1 cellular context compared by ENCODE assay signal in the genomic region with DNA sequence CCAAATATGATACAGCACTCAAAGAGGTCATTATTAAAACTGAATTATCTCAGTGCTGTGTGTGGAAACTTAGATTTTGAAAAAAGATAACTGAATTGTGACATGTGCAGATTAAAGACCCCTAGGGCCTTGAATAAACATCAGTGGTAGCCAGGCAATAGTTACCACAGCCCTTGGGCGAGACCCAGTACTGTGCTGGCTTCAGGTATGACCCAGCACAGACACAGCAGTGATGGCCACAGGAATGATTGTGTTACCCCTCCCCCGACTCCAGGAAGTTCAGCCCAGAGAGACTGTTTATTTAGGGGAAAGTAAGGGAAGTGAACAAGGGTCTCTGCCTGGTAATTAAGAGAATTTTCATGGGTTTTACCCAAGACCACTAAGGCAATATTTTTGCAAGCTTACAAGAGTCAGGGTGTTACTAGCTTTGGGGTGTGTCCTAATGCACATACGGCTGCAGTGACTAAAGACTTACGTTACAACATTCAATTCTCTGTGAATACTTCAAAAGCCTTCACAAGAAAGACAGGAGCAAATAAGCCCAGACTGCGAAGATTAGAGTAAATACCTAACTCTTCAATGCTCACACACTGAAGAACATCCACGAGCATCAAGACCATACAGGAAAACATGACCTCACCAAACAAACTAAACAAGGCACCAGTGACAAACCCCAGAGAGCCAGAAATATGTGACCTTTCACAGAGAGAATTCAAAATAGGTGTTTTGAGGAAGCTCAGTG.
TF ChIP-seq lines count a peak whose summit lies in the region.

No MANE protein-coding gene starts in this region.

TF ChIP-seq in H1, 55 proteins besides CTCF, POLR2A, EP300 and RAD21:
- no peak for TF ChIP-seq EGR1 (IDR thresholded peaks at IDR 0.05; ENCODE audit: borderline replicate concordance, low read depth, low read length)
- no peak for TF ChIP-seq SRF (IDR thresholded peaks at IDR 0.05; ENCODE audit: low read depth, low read length)
- no peak for TF ChIP-seq HDAC6 (IDR thresholded peaks at IDR 0.05; ENCODE audit: low read depth, low read length)
- TF ChIP-seq BCL11A (IDR thresholded peaks at IDR 0.05; ENCODE audit: low read depth in 2 of 2, low read length in 2 of 2) = no peak
- TF ChIP-seq CREB1 (IDR thresholded peaks at IDR 0.05) = no peak
- no peak for TF ChIP-seq EZH2 (IDR thresholded peaks at IDR 0.05; ENCODE audit: low read depth, low read length, severe bottlenecking)
- TF ChIP-seq JUND (IDR thresholded peaks at IDR 0.05; ENCODE audit: low read length) = no peak
- no peak for TF ChIP-seq POLR2AphosphoS5 (IDR thresholded peaks at IDR 0.05; ENCODE audit: low read depth, low read length)
- no peak for TF ChIP-seq SUZ12 (IDR thresholded peaks at IDR 0.05; ENCODE audit: low read length)
- TF ChIP-seq ZNF274 (IDR thresholded peaks at IDR 0.05; ENCODE audit: borderline replicate concordance, extremely low read depth, low read length) = no peak
- TF ChIP-seq NANOG (IDR thresholded peaks at IDR 0.05; ENCODE audit: insufficient read depth, low read depth, low read length, poor library complexity, severe bottlenecking) = no peak
- TF ChIP-seq KDM4A (IDR thresholded peaks at IDR 0.05; ENCODE audit: low read depth, low read length, severe bottlenecking) = no peak
